In genomic region chr9:90070056-90070455, GRCh38 we compare ENCODE assay signal across 26 cellular contexts.
"Had no signal": no experiment of that assay in that cellular context is flagged by ENCODE, and none has a peak within 500 bp of the region (broad histone marks: within the 10 kb centered on the region; RNA-seq: fewer than 3 reads in every experiment).

No MANE protein-coding gene starts in this region.

- H3K4me3 ChIP-seq: dorsolateral prefrontal cortex, gastroesophageal sphincter, heart left ventricle, hepatocyte, left ventricle myocardium inferior, lower lobe of right lung, psoas muscle, sigmoid colon, testis, tibial artery had no signal

- H3K4me3 Mint-ChIP-seq: natural killer cell treated with Interleukin-12 subunit alpha and Interleukin-12 subunit beta and Interleukin-15 and Interleukin-18, amount 100 ng/mL, for 72 hours; neural crest cell; stimulated activated effector memory CD8-positive, alpha-beta T cell treated with anti-CD3 and anti-CD28 coated beads, Interleukin-12 subunit alpha, Interleukin-12 subunit beta, amount 100 ng/mL, for 72 hours; type B pancreatic cell had no signal

- H3K27ac ChIP-seq: dorsolateral prefrontal cortex, foreskin keratinocyte, gastroesophageal sphincter, heart left ventricle, hepatocyte, left ventricle myocardium inferior, lower lobe of right lung, neutrophil, psoas muscle, sigmoid colon, testis, tibial artery had no signal

- H3K9me3 ChIP-seq: gastroesophageal sphincter, heart left ventricle, left ventricle myocardium inferior, lower lobe of right lung, neutrophil, psoas muscle, sigmoid colon, testis, tibial artery had no signal

- H3K36me3 ChIP-seq: gastroesophageal sphincter, heart left ventricle, left ventricle myocardium inferior, lower lobe of right lung, neutrophil, sigmoid colon, tibial artery had no signal

- H3K36me3 Mint-ChIP-seq: natural killer cell treated with Interleukin-12 subunit alpha and Interleukin-12 subunit beta and Interleukin-15 and Interleukin-18, amount 100 ng/mL, for 72 hours; stimulated activated effector memory CD8-positive, alpha-beta T cell treated with anti-CD3 and anti-CD28 coated beads, Interleukin-12 subunit alpha, Interleukin-12 subunit beta, amount 100 ng/mL, for 72 hours; type B pancreatic cell had no signal

- DNase-seq: effector CD4-positive, alpha-beta T cell; foreskin keratinocyte; heart left ventricle; kidney; left cardiac atrium; left ventricle myocardium inferior; lower lobe of right lung; posterior cingulate gyrus; psoas muscle; right cardiac atrium; sigmoid colon; stimulated activated CD4-positive, alpha-beta T cell treated with anti-CD3 and anti-CD28 coated beads, Interleukin-2, amount 100 ng/mL, for 24 hours; stimulated activated CD4-positive, alpha-beta T cell treated with anti-CD3 and anti-CD28 coated beads, Interleukin-4, amount 100 ng/mL, for 24 hours; stimulated activated naive CD8-positive, alpha-beta T cell treated with anti-CD3 and anti-CD28 coated beads, Interleukin-15, Interleukin-2, amounts not matched to agents 100 U/mL and 50 U/mL, for 24 hours; substantia nigra; testis; tibial artery had no signal

- H3K4me1 ChIP-seq: foreskin keratinocyte, left ventricle myocardium inferior, lower lobe of right lung, psoas muscle, sigmoid colon, testis, tibial artery had no signal

- H3K9me3 Mint-ChIP-seq: natural killer cell treated with Interleukin-12 subunit alpha and Interleukin-12 subunit beta and Interleukin-15 and Interleukin-18, amount 100 ng/mL, for 72 hours; neural crest cell; stimulated activated effector memory CD8-positive, alpha-beta T cell treated with anti-CD3 and anti-CD28 coated beads, Interleukin-12 subunit alpha, Interleukin-12 subunit beta, amount 100 ng/mL, for 72 hours; type B pancreatic cell had no signal

- H3K4me1 Mint-ChIP-seq: neural crest cell; stimulated activated effector memory CD8-positive, alpha-beta T cell treated with anti-CD3 and anti-CD28 coated beads, Interleukin-12 subunit alpha, Interleukin-12 subunit beta, amount 100 ng/mL, for 72 hours had no signal

- FAIRE-seq: colon, kidney had no signal

- H3K27ac Mint-ChIP-seq: natural killer cell treated with Interleukin-12 subunit alpha and Interleukin-12 subunit beta and Interleukin-15 and Interleukin-18, amount 100 ng/mL, for 72 hours; stimulated activated effector memory CD8-positive, alpha-beta T cell treated with anti-CD3 and anti-CD28 coated beads, Interleukin-12 subunit alpha, Interleukin-12 subunit beta, amount 100 ng/mL, for 72 hours; type B pancreatic cell had no signal

- ATAC-seq: foreskin keratinocyte; gastroesophageal sphincter; heart left ventricle; left cardiac atrium; natural killer cell treated with Interleukin-12 subunit alpha and Interleukin-12 subunit beta and Interleukin-15 and Interleukin-18, amount 100 ng/mL, for 72 hours; psoas muscle; right cardiac atrium; stimulated activated effector memory CD8-positive, alpha-beta T cell treated with anti-CD3 and anti-CD28 coated beads, Interleukin-12 subunit alpha, Interleukin-12 subunit beta, amount 100 ng/mL, for 72 hours; stimulated activated naive CD8-positive, alpha-beta T cell treated with anti-CD3 and anti-CD28 coated beads, Interleukin-15, Interleukin-2, amounts not matched to agents 100 U/mL and 50 U/mL, for 24 hours had no signal

- H3K27me3 ChIP-seq: gastroesophageal sphincter, hepatocyte, sigmoid colon, testis had no signal
